8 cellular contexts compared by ENCODE assay signal in genomic region chr1:91697322-91698260, GRCh38.
DNase-seq lines count a peak whose midpoint lies in the region; ATAC-seq and TF ChIP-seq lines count a peak whose summit lies in the region.

No MANE protein-coding gene starts in this region.

- no peaks in the 10 kb centered on the region for H3K9me3 ChIP-seq in uterus

- no peak for TF ChIP-seq CTCF in uterus (IDR thresholded peaks at IDR 0.05)

- H3K27ac ChIP-seq in uterus, result peak overlapping the region; percentile 55 to 59

- intact Hi-C loops in uterus (cut with DNase I; ENCODE audit: low total_unique reads), result no loop called here

- H3K4me1 ChIP-seq in uterus, result peaks cover 0 to 9% of the 10 kb centered on the region in 2 donors

- no peak overlapping the region for H3K4me3 ChIP-seq in uterus

- TF ChIP-seq POLR2A in uterus (IDR thresholded peaks at IDR 0.05), result no peak

- peak; percentile 35 for DNase-seq in GM03348 (ENCODE audit: low spot score)
- peak; percentile 6 for DNase-seq in T follicular helper cell (ENCODE audit: low read depth)
- peak; percentile 72 for DNase-seq in fibroblast of gingiva (ENCODE audit: low read depth)
- DNase-seq in uterus, result no peak
- no peak for DNase-seq in AG08396 (ENCODE audit: low spot score)
- DNase-seq in SHP77 treated with DMSO at 0.1 percent for 48 hours (lab: John Stamatoyannopoulos, UW), result no peak
- no peak for DNase-seq in anterior cingulate cortex (lab: John Stamatoyannopoulos, UW)

- ATAC-seq in GM21723 (IDR thresholded peaks at IDR 0.05; ENCODE audit: unreplicated experiment), result peak; percentile 96

- no peaks in the 10 kb centered on the region for H3K27me3 ChIP-seq in uterus

- H3K36me3 ChIP-seq in uterus, result no peaks in the 10 kb centered on the region

Comparison
In these comparisons a context has a peak if more than half of its experiments do, and no peak if none do; other contexts are left out.
1. DNase-seq: peak in GM03348 (single experiment), T follicular helper cell (single experiment) and fibroblast of gingiva (single experiment); none in uterus (0 of 2), AG08396 (single experiment), SHP77 treated with DMSO at 0.1 percent for 48 hours (single experiment) and anterior cingulate cortex (0 of 58).